11 cellular contexts compared by ENCODE assay signal in genomic region chr1:8371372-8371991, GRCh38. TPM values are rescaled to one million over a fixed set of nuclear protein-coding genes. Genes with fewer than 3 reads are reported as not detected.
DNase-seq lines count a peak whose midpoint lies in the region; ATAC-seq and TF ChIP-seq lines count a peak whose summit lies in the region.
"Had no signal": no experiment of that assay in that cellular context is flagged by ENCODE, and none has a peak within 500 bp of the region (broad histone marks: within the 10 kb centered on the region; RNA-seq: fewer than 3 reads in every experiment).

No MANE protein-coding gene starts in this region.

- peaks cover 77% of the 10 kb centered on the region for H3K4me1 Mint-ChIP-seq in progenitor cell of endocrine pancreas (ENCODE audit: low read depth)

- H3K4me1 ChIP-seq in A673 (ENCODE audit: insufficient read depth, low read length, poor library complexity, severe bottlenecking) (peaks cover 79% of the 10 kb centered on the region), Panc1 (ENCODE audit: control insufficient read depth, insufficient read depth, low read length) (peaks cover 59% of the 10 kb centered on the region), heart right ventricle (peaks cover 38 to 95% (median 80%) of the 10 kb centered on the region in 9 donors), Karpas-422 (ENCODE audit: low read length) (peaks cover 4% of the 10 kb centered on the region; the same call in 1 of the 2 replicates)

- H3K36me3 ChIP-seq in A673 (ENCODE audit: insufficient read depth, low read length, poor library complexity, severe bottlenecking) (peaks cover under 1% of the 10 kb centered on the region), Panc1 (ENCODE audit: control insufficient read depth, insufficient read depth, low read length) (peaks cover 9% of the 10 kb centered on the region), heart right ventricle (peaks cover 0 to 40% (median 0%) of the 10 kb centered on the region in 9 donors), Karpas-422 (ENCODE audit: insufficient read depth, low read length) (peaks cover 68% of the 10 kb centered on the region)

- peak overlapping the region; percentile 94 for H3K27ac Mint-ChIP-seq in progenitor cell of endocrine pancreas

- peaks cover 89% of the 10 kb centered on the region for H4K20me1 ChIP-seq in Karpas-422 (ENCODE audit: insufficient read depth, low read depth, low read length)

- no peaks in the 10 kb centered on the region for H3K27me3 ChIP-seq in A673 (replicated peaks; ENCODE audit: insufficient read depth, low read depth, low read length, poor library complexity)
- H3K27me3 ChIP-seq in Panc1 (ENCODE audit: control insufficient read depth, insufficient read depth, low read length): no peaks in the 10 kb centered on the region
- no peaks in the 10 kb centered on the region for H3K27me3 ChIP-seq in heart right ventricle
- H3K27me3 ChIP-seq in Karpas-422 (ENCODE audit: low read length): no peaks in the 10 kb centered on the region

- no peak overlapping the region for H2AFZ ChIP-seq in Karpas-422 (ENCODE audit: low read length)

- no peak overlapping the region for H3K4me3 ChIP-seq in A673 (ENCODE audit: low read depth, low read length, poor library complexity, severe bottlenecking)
- no peak overlapping the region for H3K4me3 ChIP-seq in Panc1 (ENCODE audit: low read depth in 2 of 2, low read length in 2 of 2)
- peak overlapping the region in 1 of 10 donors; percentile 16 for H3K4me3 ChIP-seq in heart right ventricle
- no peak overlapping the region for H3K4me3 ChIP-seq in Karpas-422 (ENCODE audit: low read length)

- POLR2A ChIA-PET in A673 (lab: Charles Lee; ENCODE audit: low non-redundant PET): no interaction called here
- POLR2A ChIA-PET in Panc1 (lab: Charles Lee): interaction anchor here (0.7 kb wide), 1 partner anchor 22 kb away, joined by 3 read pairs; no protein-coding TSS in a partner anchor

- intact Hi-C loops in A673 (cut with micrococcal nuclease; ENCODE audit: unreplicated experiment) (loop anchor here (10.0 kb wide), 1 partner anchor 333 kb away; no protein-coding TSS in a partner anchor), Panc1 (cut with micrococcal nuclease; ENCODE audit: unreplicated experiment) (no loop called here), heart right ventricle (cut with DNase I) (loop anchor here in 8 of 10 donors (5.0 kb wide), 2 partner anchors 36 to 51 kb away; no protein-coding TSS in a partner anchor)

- ATAC-seq in Panc1 (0 out of 2 replicates have a peak, but pooled peaks have one; percentile 11), heart right ventricle (no peak), GM18909 (IDR thresholded peaks at IDR 0.05; ENCODE audit: poor library complexity, unreplicated experiment) (no peak), HG03439 (IDR thresholded peaks at IDR 0.05; ENCODE audit: unreplicated experiment) (no peak)

- in situ Hi-C loops in Panc1 (cut with HindIII; ENCODE audit: low pct_unique_long_range_greater_than_20kb, low sequenced_read_pairs): no loop called here

- 57 to 59% methylated on average over 9 of the region's 9 CpGs for WGBS in heart right ventricle, 2 donors

- no peaks in the 10 kb centered on the region for H3K9me3 ChIP-seq in A673 (ENCODE audit: low read depth, low read length, poor library complexity, severe bottlenecking)
- no peaks in the 10 kb centered on the region for H3K9me3 ChIP-seq in Panc1 (ENCODE audit: control insufficient read depth, insufficient read depth, low read depth, low read length)
- H3K9me3 ChIP-seq in heart right ventricle: no peaks in the 10 kb centered on the region
- no peaks in the 10 kb centered on the region for H3K9me3 ChIP-seq in Karpas-422 (ENCODE audit: low read length)

- no peak overlapping the region for H3K4me3 Mint-ChIP-seq in progenitor cell of endocrine pancreas (ENCODE audit: low read depth)

- CTCF ChIA-PET in A673 (lab: Charles Lee): interaction anchor here (0.6 kb wide), 1 partner anchor 23 kb away, joined by 4 read pairs; no protein-coding TSS in a partner anchor
- CTCF ChIA-PET in Panc1 (lab: Charles Lee): no interaction called here

- no peaks in the 10 kb centered on the region for H3K9me2 ChIP-seq in Karpas-422 (replicated peaks; ENCODE audit: insufficient read depth, low read length)

- H3K9ac ChIP-seq in Karpas-422 (ENCODE audit: low read length): no peak overlapping the region

- no peaks in the 10 kb centered on the region for H3K27me3 Mint-ChIP-seq in progenitor cell of endocrine pancreas

- H3K36me3 Mint-ChIP-seq in progenitor cell of endocrine pancreas (ENCODE audit: insufficient read depth): peaks cover 1% of the 10 kb centered on the region

- TF ChIP-seq CTCF in A673 (conservative IDR thresholded peaks at IDR 0.05; ENCODE audit: low read depth, low read length) (no peak), Panc1 (IDR thresholded peaks at IDR 0.05) (no peak), heart right ventricle (IDR thresholded peaks at IDR 0.05) (no peak), progenitor cell of endocrine pancreas (IDR thresholded peaks at IDR 0.05; ENCODE audit: unreplicated experiment) (no peak)

- H3K27ac ChIP-seq in A673 (ENCODE audit: low read depth, low read length, poor library complexity, severe bottlenecking) (peak overlapping the region; percentile 76), Panc1 (ENCODE audit: low read length) (peak overlapping the region; percentile 80), heart right ventricle (peak overlapping the region; percentile 57 to 93 (median 87)), Karpas-422 (ENCODE audit: low read length) (no peak overlapping the region)
- H3K27ac ChIP-seq: C4-2B had no signal

- H3K9me3 Mint-ChIP-seq in progenitor cell of endocrine pancreas (ENCODE audit: low read depth): no peaks in the 10 kb centered on the region

- no peak for DNase-seq in A673 (ENCODE audit: low spot score)
- no peak for DNase-seq in Panc1 (ENCODE audit: low read depth, low spot score)
- peak in 1 of 2 donors; percentile 8 for DNase-seq in heart right ventricle
- DNase-seq in progenitor cell of endocrine pancreas (ENCODE audit: low spot score, unreplicated experiment): no peak
- DNase-seq in Karpas-422: no peak
- DNase-seq in NCI-H2227 (lab: John Stamatoyannopoulos, UW; ENCODE audit: unreplicated experiment): no peak
- DNase-seq: activated CD4-positive, alpha-beta T cell treated with anti-CD3 and anti-CD28 coated beads, Interleukin-2, amount 50 U/mL, for 1 hour; GOT3 had no signal

- peaks cover 90% of the 10 kb centered on the region for H3K79me2 ChIP-seq in Karpas-422 (ENCODE audit: low read length)

- H3K4me2 ChIP-seq in Karpas-422 (ENCODE audit: low read depth, low read length, poor library complexity, severe bottlenecking): no peak overlapping the region

- BruUV-seq in A673 (replicated peaks; lab: Mats Ljungman, UMichigan): no TSS peak
- no TSS peak for BruUV-seq in Panc1 (replicated peaks; lab: Mats Ljungman, UMichigan)

RNA-seq across cellular contexts. Expression of gene SLC45A1, which starts 53.6 kb away (rescaled TPM):
- total RNA-seq in A673 (2021) (0.52 and 0.82 TPM in 2 replicates), Panc1 (2021; ENCODE audit: unreplicated experiment) (11.3 TPM), heart right ventricle (1 to 10 TPM in 7 of 10 donors, under 1 TPM in 3; 0.53 to 2.7 (median 1.5) TPM), progenitor cell of endocrine pancreas (0.60 and 0.86 TPM in 2 replicates)
- polyA plus RNA-seq in Panc1 (2012; ENCODE audit: insufficient read length): 49.4 TPM
- polyA plus RNA-seq in heart right ventricle: 1 to 10 TPM; 3.2 to 4.1 TPM
- total RNA-seq in Karpas-422 (2014; rRNA removed; shearing (Covaris generic); ENCODE audit: low replicate concordance): not detected in 2 replicates
